ENCODE assay signal across 10 cellular contexts in genomic region chr22:19767427-19768380, GRCh38. TPM values are rescaled to one million over a fixed set of nuclear protein-coding genes. Genes with fewer than 3 reads are reported as not detected.
A peak's percentile ranks its signal among the peaks of the same experiment; 100 is the strongest.
DNase-seq lines count a peak whose midpoint lies in the region; ATAC-seq and TF ChIP-seq lines count a peak whose summit lies in the region.
"Had no signal": no experiment of that assay in that cellular context is flagged by ENCODE, and none has a peak within 500 bp of the region (broad histone marks: within the 10 kb centered on the region; RNA-seq: fewer than 3 reads in every experiment).

No MANE protein-coding gene starts in this region.

- H4K20me1 ChIP-seq in mammary epithelial cell (ENCODE audit: insufficient read depth, low read length) = no peaks in the 10 kb centered on the region

- WGBS in mammary epithelial cell (ENCODE audit: low coverage, missing lambda C conversion rate) = 94% methylated on average over 17 of the region's 37 CpGs
- 15 to 25% (median 21%) methylated on average over 30 to 37 of the region's 37 CpGs for WGBS in stomach, 5 donors

- no peak overlapping the region for H3K9ac ChIP-seq in mammary epithelial cell (ENCODE audit: insufficient read depth, low read length)

- H3K9me3 Mint-ChIP-seq in activated CD8-positive, alpha-beta memory T cell treated with anti-CD3 and anti-CD28 coated beads, Interleukin-2, amount 10 ng/mL, durations not matched to agents 7 days and 5 days (ENCODE audit: low read depth) = no peaks in the 10 kb centered on the region
- H3K9me3 Mint-ChIP-seq in activated T-helper 2 cell treated with anti-CD3 and anti-CD28 coated beads, Interferon-gamma antibody, Interleukin-2, Interleukin-4, amounts not matched to agents 10 μg/mL and 5 μg/mL and 100 μg/mL, durations not matched to agents 14 hours and 24 hours and 36 hours = no peaks in the 10 kb centered on the region

- dilution Hi-C loops in mammary epithelial cell (cut with HindIII; ENCODE audit: low sequenced_read_pairs) = no loop called here

- H3K36me3 ChIP-seq in mammary epithelial cell (ENCODE audit: insufficient read depth, low read length) (no peaks in the 10 kb centered on the region), left lung (no peaks in the 10 kb centered on the region), stomach (no peaks in the 10 kb centered on the region)
- H3K36me3 ChIP-seq: cardiac muscle cell had no signal

- in situ Hi-C loops in mammary epithelial cell (cut with MboI; ENCODE audit: low sequenced_read_pairs in 2 of 2) = no loop called here

- intact Hi-C loops in mammary epithelial cell (cut with micrococcal nuclease) = no loop called here
- intact Hi-C loops in left lung (cut with DNase I) = no loop called here
- intact Hi-C loops in stomach (cut with DNase I; ENCODE audit: low total_unique reads) = no loop called here
- intact Hi-C loops in activated T-helper 2 cell treated with anti-CD3 and anti-CD28 coated beads, Interferon-gamma antibody, Interleukin-2, Interleukin-4, amounts not matched to agents 10 μg/mL and 5 μg/mL and 100 μg/mL, durations not matched to agents 14 hours and 24 hours and 36 hours (cut with micrococcal nuclease) = loop anchor here (5.0 kb wide), 2 partner anchors 45 to 245 kb away; partner anchors contain the start of genes CLDN5 and GP1BB

- H3K4me3 Mint-ChIP-seq in activated CD8-positive, alpha-beta memory T cell treated with anti-CD3 and anti-CD28 coated beads, Interleukin-2, amount 10 ng/mL, durations not matched to agents 7 days and 5 days = peak overlapping the region; percentile 43
- H3K4me3 Mint-ChIP-seq in activated T-helper 2 cell treated with anti-CD3 and anti-CD28 coated beads, Interferon-gamma antibody, Interleukin-2, Interleukin-4, amounts not matched to agents 10 μg/mL and 5 μg/mL and 100 μg/mL, durations not matched to agents 14 hours and 24 hours and 36 hours (ENCODE audit: low read depth) = no peak overlapping the region

- CTCF ChIA-PET in activated CD8-positive, alpha-beta memory T cell treated with anti-CD3 and anti-CD28 coated beads, Interleukin-2, amount 10 ng/mL, durations not matched to agents 7 days and 5 days (lab: Charles Lee) = no interaction called here
- CTCF ChIA-PET in mammary epithelial cell (lab: Charles Lee; ENCODE audit: low non-redundant PET) = no interaction called here

- TF ChIP-seq CTCF in mammary epithelial cell (conservative IDR thresholded peaks at IDR 0.05 in 1 of 2, IDR thresholded peaks at IDR 0.05 in 1 of 2; ENCODE audit: extremely low read depth in 1 of 2, insufficient read depth in 1 of 2, low read depth in 1 of 2, low read length in 2 of 2) (no peak), left lung (IDR thresholded peaks at IDR 0.05) (no peak), stomach (IDR thresholded peaks at IDR 0.05) (no peak)

- peak overlapping the region; percentile 80 for H3K4me2 ChIP-seq in mammary epithelial cell (ENCODE audit: insufficient read depth, low read depth, low read length)

- H3K4me1 ChIP-seq in mammary epithelial cell (ENCODE audit: insufficient read depth, low read length) = peaks cover 12% of the 10 kb centered on the region
- peaks cover 13 to 32% of the 10 kb centered on the region in 2 donors for H3K4me1 ChIP-seq in left lung
- peaks cover 17 to 35% (median 31%) of the 10 kb centered on the region in 4 donors for H3K4me1 ChIP-seq in stomach

- H3K4me3 ChIP-seq in mammary epithelial cell (replicated peaks in 1 of 3; ENCODE audit: insufficient read depth in 1 of 3, low read depth in 2 of 3, low read length in 3 of 3) = no peak overlapping the region
- peak overlapping the region in 1 of 2 donors; percentile 32 for H3K4me3 ChIP-seq in left lung
- H3K4me3 ChIP-seq in stomach = peak overlapping the region; percentile 34 to 46 (median 40)

- no peak for DNase-seq in activated CD8-positive, alpha-beta memory T cell treated with anti-CD3 and anti-CD28 coated beads, Interleukin-2, amount 10 ng/mL, durations not matched to agents 7 days and 5 days
- no peak for DNase-seq in activated CD8-positive, alpha-beta memory T cell treated with anti-CD3 and anti-CD28 coated beads, Interleukin-2, amount 50 U/mL, for 4 hours
- DNase-seq in mammary epithelial cell = no peak
- peak; percentile 65 for DNase-seq in left lung
- DNase-seq in stomach = no peak
- no peak for DNase-seq in Kasumi-1 (lab: John Stamatoyannopoulos, UW)
- DNase-seq in activated T-helper 2 cell treated with anti-CD3 and anti-CD28 coated beads, Interferon-gamma antibody, Interleukin-2, Interleukin-4, amounts not matched to agents 10 μg/mL and 5 μg/mL and 100 μg/mL, durations not matched to agents 14 hours and 24 hours and 36 hours (ENCODE audit: low spot score) = no peak
- DNase-seq: NCI-H1092 had no signal

- no TSS peak for BruUV-seq in mammary epithelial cell (replicated peaks; lab: Mats Ljungman, UMichigan)

- H2AFZ ChIP-seq in mammary epithelial cell (ENCODE audit: low read depth, low read length) = peak overlapping the region; percentile 68

- no peak for TF ChIP-seq POLR2A in stomach (IDR thresholded peaks at IDR 0.05)

- H3K9me3 ChIP-seq in mammary epithelial cell (replicated peaks; ENCODE audit: insufficient read depth, low read length) (no peaks in the 10 kb centered on the region), left lung (no peaks in the 10 kb centered on the region), stomach (no peaks in the 10 kb centered on the region)

- H3K27me3 ChIP-seq in mammary epithelial cell (ENCODE audit: insufficient read depth, low read length) (no peaks in the 10 kb centered on the region), left lung (peaks cover 71 to 100% of the 10 kb centered on the region in 2 donors), stomach (peaks cover 37 to 100% (median 82%) of the 10 kb centered on the region in 3 donors)

- H3K36me3 Mint-ChIP-seq in activated CD8-positive, alpha-beta memory T cell treated with anti-CD3 and anti-CD28 coated beads, Interleukin-2, amount 10 ng/mL, durations not matched to agents 7 days and 5 days = no peaks in the 10 kb centered on the region
- no peaks in the 10 kb centered on the region for H3K36me3 Mint-ChIP-seq in activated T-helper 2 cell treated with anti-CD3 and anti-CD28 coated beads, Interferon-gamma antibody, Interleukin-2, Interleukin-4, amounts not matched to agents 10 μg/mL and 5 μg/mL and 100 μg/mL, durations not matched to agents 14 hours and 24 hours and 36 hours (ENCODE audit: low read depth)

- H3K27me3 Mint-ChIP-seq in activated CD8-positive, alpha-beta memory T cell treated with anti-CD3 and anti-CD28 coated beads, Interleukin-2, amount 10 ng/mL, durations not matched to agents 7 days and 5 days = peaks cover 79% of the 10 kb centered on the region
- peaks cover 57% of the 10 kb centered on the region for H3K27me3 Mint-ChIP-seq in activated T-helper 2 cell treated with anti-CD3 and anti-CD28 coated beads, Interferon-gamma antibody, Interleukin-2, Interleukin-4, amounts not matched to agents 10 μg/mL and 5 μg/mL and 100 μg/mL, durations not matched to agents 14 hours and 24 hours and 36 hours (ENCODE audit: low read depth)

- no peak overlapping the region for H3K27ac Mint-ChIP-seq in activated CD8-positive, alpha-beta memory T cell treated with anti-CD3 and anti-CD28 coated beads, Interleukin-2, amount 10 ng/mL, durations not matched to agents 7 days and 5 days
- no peak overlapping the region for H3K27ac Mint-ChIP-seq in activated T-helper 2 cell treated with anti-CD3 and anti-CD28 coated beads, Interferon-gamma antibody, Interleukin-2, Interleukin-4, amounts not matched to agents 10 μg/mL and 5 μg/mL and 100 μg/mL, durations not matched to agents 14 hours and 24 hours and 36 hours

- ATAC-seq in activated CD8-positive, alpha-beta memory T cell treated with anti-CD3 and anti-CD28 coated beads, Interleukin-2, amount 10 ng/mL, durations not matched to agents 7 days and 5 days = peak; percentile 50
- peak; percentile 35 for ATAC-seq in left lung
- ATAC-seq in GM19324 (IDR thresholded peaks at IDR 0.05; ENCODE audit: low FRiP score, unreplicated experiment) = no peak

- H3K27ac ChIP-seq in mammary epithelial cell (ENCODE audit: insufficient read depth, low read depth, low read length) (no peak overlapping the region), left lung (no peak overlapping the region), stomach (no peak overlapping the region)
- H3K27ac ChIP-seq: cardiac muscle cell had no signal

- H3K79me2 ChIP-seq in mammary epithelial cell (ENCODE audit: insufficient read depth, low read length) = no peaks in the 10 kb centered on the region

- peaks cover 12% of the 10 kb centered on the region for H3K4me1 Mint-ChIP-seq in activated CD8-positive, alpha-beta memory T cell treated with anti-CD3 and anti-CD28 coated beads, Interleukin-2, amount 10 ng/mL, durations not matched to agents 7 days and 5 days
- H3K4me1 Mint-ChIP-seq in activated T-helper 2 cell treated with anti-CD3 and anti-CD28 coated beads, Interferon-gamma antibody, Interleukin-2, Interleukin-4, amounts not matched to agents 10 μg/mL and 5 μg/mL and 100 μg/mL, durations not matched to agents 14 hours and 24 hours and 36 hours (ENCODE audit: low read depth) = no peaks in the 10 kb centered on the region

- no peak for TF ChIP-seq EP300 in stomach (IDR thresholded peaks at IDR 0.05)

RNA-seq across cellular contexts. Expression of gene TBX1, which starts 7.1 kb away (rescaled TPM):
- total RNA-seq in activated CD8-positive, alpha-beta memory T cell treated with anti-CD3 and anti-CD28 coated beads, Interleukin-2, amount 10 ng/mL, durations not matched to agents 7 days and 5 days = 1 to 10 TPM in 1 of 2 experiments, under 1 TPM in 1; 0.91 to 1.1 TPM
- under 1 TPM in 1 of 2 donors, not detected in 1; 0.17 TPM for total RNA-seq in mammary epithelial cell
- not detected for polyA plus RNA-seq in mammary epithelial cell
- polyA minus RNA-seq in mammary epithelial cell = not detected
- total RNA-seq in left lung = 10 to 100 TPM in 1 of 2 donors, 1 to 10 TPM in 1; 4.4 to 11.2 TPM
- under 1 TPM in 2 of 5 donors, not detected in 3; 0.43 to 0.73 TPM for total RNA-seq in stomach
- polyA plus RNA-seq in stomach = 1 to 10 TPM in 1 of 3 donors, under 1 TPM in 1, not detected in 1; 0.62 to 1.1 TPM
- 0.09 and 0.32 TPM in 2 replicates for total RNA-seq in activated T-helper 2 cell treated with anti-CD3 and anti-CD28 coated beads, Interferon-gamma antibody, Interleukin-2, Interleukin-4, amounts not matched to agents 10 μg/mL and 5 μg/mL and 100 μg/mL, durations not matched to agents 14 hours and 24 hours and 36 hours

RNA-seq across cellular contexts. Expression of gene GP1BB, which starts 44.4 kb away (rescaled TPM):
- total RNA-seq in activated CD8-positive, alpha-beta memory T cell treated with anti-CD3 and anti-CD28 coated beads, Interleukin-2, amount 10 ng/mL, durations not matched to agents 7 days and 5 days = not detected
- 1 to 10 TPM in 1 of 2 donors, under 1 TPM in 1; 0.21 to 1.5 TPM for total RNA-seq in mammary epithelial cell
- polyA plus RNA-seq in mammary epithelial cell = 0.76 TPM
- polyA minus RNA-seq in mammary epithelial cell = not detected
- 1 to 10 TPM in 1 of 2 donors, not detected in 1; 3.6 TPM for total RNA-seq in left lung
- 10 to 100 TPM in 1 of 5 donors, 1 to 10 TPM in 2, not detected in 2; 2.4 to 27.8 (median 9.3) TPM for total RNA-seq in stomach
- 10 to 100 TPM in 1 of 3 donors, 1 to 10 TPM in 2; 5.5 to 12.4 (median 8.0) TPM for polyA plus RNA-seq in stomach
- total RNA-seq in activated T-helper 2 cell treated with anti-CD3 and anti-CD28 coated beads, Interferon-gamma antibody, Interleukin-2, Interleukin-4, amounts not matched to agents 10 μg/mL and 5 μg/mL and 100 μg/mL, durations not matched to agents 14 hours and 24 hours and 36 hours = not detected in 2 replicates

RNA-seq across cellular contexts. Expression of gene SEPTIN5, which starts 53.4 kb away (rescaled TPM):
- total RNA-seq in activated CD8-positive, alpha-beta memory T cell treated with anti-CD3 and anti-CD28 coated beads, Interleukin-2, amount 10 ng/mL, durations not matched to agents 7 days and 5 days = under 1 TPM in 1 of 2 experiments, not detected in 1; 0.30 TPM
- total RNA-seq in mammary epithelial cell (10 to 100 TPM in 1 of 2 donors, 1 to 10 TPM in 1; 7.9 to 20.5 TPM), left lung (10 to 100 TPM; 14.6 to 20.3 TPM), stomach (10 to 100 TPM in 3 of 5 donors, 1 to 10 TPM in 2; 1.2 to 38.8 (median 13.9) TPM)
- polyA plus RNA-seq in mammary epithelial cell (6.5 TPM), stomach (10 to 100 TPM in 2 of 3 donors, 1 to 10 TPM in 1; 8.2 to 16.0 (median 11.1) TPM)
- polyA minus RNA-seq in mammary epithelial cell = 29.6 TPM
- 0.71 and 1.5 TPM in 2 replicates for total RNA-seq in activated T-helper 2 cell treated with anti-CD3 and anti-CD28 coated beads, Interferon-gamma antibody, Interleukin-2, Interleukin-4, amounts not matched to agents 10 μg/mL and 5 μg/mL and 100 μg/mL, durations not matched to agents 14 hours and 24 hours and 36 hours

Comparison
In these comparisons a context has a peak if more than half of its experiments do, and no peak if none do; other contexts are left out.
1. DNase-seq: peak in left lung (2 of 2); none in activated CD8-positive, alpha-beta memory T cell treated with anti-CD3 and anti-CD28 coated beads, Interleukin-2, amount 10 ng/mL, durations not matched to agents 7 days and 5 days (single experiment), activated CD8-positive, alpha-beta memory T cell treated with anti-CD3 and anti-CD28 coated beads, Interleukin-2, amount 50 U/mL, for 4 hours (single experiment), mammary epithelial cell (single experiment), stomach (single experiment), Kasumi-1 (0 of 2) and activated T-helper 2 cell treated with anti-CD3 and anti-CD28 coated beads, Interferon-gamma antibody, Interleukin-2, Interleukin-4, amounts not matched to agents 10 μg/mL and 5 μg/mL and 100 μg/mL, durations not matched to agents 14 hours and 24 hours and 36 hours (single experiment).
2. H3K4me3 ChIP-seq: peak in stomach (4 of 4); none in mammary epithelial cell (0 of 3).